25 cellular contexts compared by ENCODE assay signal in the genomic region with DNA sequence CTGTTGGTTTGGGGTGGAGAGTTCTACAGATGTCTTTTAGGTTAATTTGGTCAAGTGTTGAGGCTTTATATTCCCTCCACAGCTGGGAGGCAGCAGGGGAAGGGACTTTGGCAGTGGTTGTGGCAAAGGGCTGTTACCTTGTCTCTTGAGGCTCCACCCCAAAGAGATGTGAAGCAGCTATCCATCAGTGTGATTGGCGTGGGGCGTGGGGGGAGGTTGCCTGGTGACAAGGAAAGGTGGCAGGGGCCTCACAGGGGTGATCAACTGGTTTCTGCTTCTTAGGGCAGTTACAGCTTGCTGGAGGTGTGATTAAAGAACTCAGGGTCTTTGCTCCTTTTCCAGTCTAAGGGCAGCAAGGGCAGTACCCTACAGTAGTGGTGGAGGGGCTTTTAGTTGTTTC.
"Had no signal": no experiment of that assay in that cellular context is flagged by ENCODE, and none has a peak within 500 bp of the region (broad histone marks: within the 10 kb centered on the region; RNA-seq: fewer than 3 reads in every experiment).

No MANE protein-coding gene starts in this region.

- H3K36me3 Mint-ChIP-seq: activated naive CD8-positive, alpha-beta T cell; immature natural killer cell; naive thymus-derived CD4-positive, alpha-beta T cell had no signal

- FAIRE-seq: bronchial epithelial cell had no signal

- H3K4me1 Mint-ChIP-seq: central memory CD8-positive, alpha-beta T cell; immature natural killer cell; naive thymus-derived CD4-positive, alpha-beta T cell had no signal

- H3K27me3 Mint-ChIP-seq: dendritic cell treated with granulocyte-macrophage colony-stimulating factor and Interleukin-4, amounts not matched to agents 40 ng/mL and 50 ng/mL, for 4 days had no signal

- H3K9me3 Mint-ChIP-seq: dendritic cell treated with granulocyte-macrophage colony-stimulating factor and Interleukin-4, amounts not matched to agents 40 ng/mL and 50 ng/mL, for 4 days; T-helper 2 cell treated with Interferon-gamma antibody and Interleukin-4, amounts not matched to agents 5 μg/mL and 100 μg/mL, for 36 hours had no signal

- ATAC-seq: naive thymus-derived CD4-positive, alpha-beta T cell had no signal

- H3K9me3 ChIP-seq: esophagus squamous epithelium, right atrium auricular region, tibial artery, upper lobe of right lung had no signal

- H3K4me3 ChIP-seq: esophagus squamous epithelium, right atrium auricular region, smooth muscle cell, suprapubic skin, tibial artery, upper lobe of right lung had no signal

- H3K27ac ChIP-seq: epithelial cell of prostate, esophagus squamous epithelium, right atrium auricular region, suprapubic skin, tibial artery, upper lobe of right lung had no signal

- H3K4me3 Mint-ChIP-seq: activated naive CD8-positive, alpha-beta T cell; central memory CD8-positive, alpha-beta T cell; dendritic cell treated with granulocyte-macrophage colony-stimulating factor and Interleukin-4, amounts not matched to agents 40 ng/mL and 50 ng/mL, for 4 days; immature natural killer cell; naive thymus-derived CD4-positive, alpha-beta T cell; neural crest cell; T-helper 2 cell treated with Interferon-gamma antibody and Interleukin-4, amounts not matched to agents 5 μg/mL and 100 μg/mL, for 36 hours had no signal

- H3K4me1 ChIP-seq: esophagus squamous epithelium, right atrium auricular region, suprapubic skin, tibial artery, upper lobe of right lung had no signal

- H3K36me3 ChIP-seq: esophagus squamous epithelium, right atrium auricular region, suprapubic skin, tibial artery, upper lobe of right lung had no signal

- DNase-seq: activated CD4-positive, alpha-beta T cell treated with anti-CD3 and anti-CD28 coated beads for 4 hours; activated CD4-positive, alpha-beta T cell treated with anti-CD3 and anti-CD28 coated beads, Interleukin-2, amount 50 U/mL, for 4 hours; activated CD8-positive, alpha-beta memory T cell treated with anti-CD3 and anti-CD28 coated beads for 24 hours; activated effector memory CD4-positive, alpha-beta T cell treated with Interleukin-2 at 50 U/mL for 16 hours; activated naive CD4-positive, alpha-beta T cell treated with Interleukin-2 at 50 U/mL for 16 hours; anterior cingulate cortex; esophagus squamous epithelium; foreskin melanocyte; immature natural killer cell; midbrain; naive thymus-derived CD4-positive, alpha-beta T cell; stimulated activated CD4-positive, alpha-beta T cell treated with anti-CD3 and anti-CD28 coated beads, Interleukin-1b, Interleukin-23, amount 100 ng/mL, for 48 hours; stimulated activated naive CD4-positive, alpha-beta T cell; tibial artery; upper lobe of right lung had no signal

- H3K27ac Mint-ChIP-seq: activated naive CD8-positive, alpha-beta T cell; dendritic cell treated with granulocyte-macrophage colony-stimulating factor and Interleukin-4, amounts not matched to agents 40 ng/mL and 50 ng/mL, for 4 days; immature natural killer cell; naive thymus-derived CD4-positive, alpha-beta T cell; T-helper 2 cell treated with Interferon-gamma antibody and Interleukin-4, amounts not matched to agents 5 μg/mL and 100 μg/mL, for 36 hours had no signal
